Comparison of ENCODE assay signal across 8 cellular contexts in the genomic region with DNA sequence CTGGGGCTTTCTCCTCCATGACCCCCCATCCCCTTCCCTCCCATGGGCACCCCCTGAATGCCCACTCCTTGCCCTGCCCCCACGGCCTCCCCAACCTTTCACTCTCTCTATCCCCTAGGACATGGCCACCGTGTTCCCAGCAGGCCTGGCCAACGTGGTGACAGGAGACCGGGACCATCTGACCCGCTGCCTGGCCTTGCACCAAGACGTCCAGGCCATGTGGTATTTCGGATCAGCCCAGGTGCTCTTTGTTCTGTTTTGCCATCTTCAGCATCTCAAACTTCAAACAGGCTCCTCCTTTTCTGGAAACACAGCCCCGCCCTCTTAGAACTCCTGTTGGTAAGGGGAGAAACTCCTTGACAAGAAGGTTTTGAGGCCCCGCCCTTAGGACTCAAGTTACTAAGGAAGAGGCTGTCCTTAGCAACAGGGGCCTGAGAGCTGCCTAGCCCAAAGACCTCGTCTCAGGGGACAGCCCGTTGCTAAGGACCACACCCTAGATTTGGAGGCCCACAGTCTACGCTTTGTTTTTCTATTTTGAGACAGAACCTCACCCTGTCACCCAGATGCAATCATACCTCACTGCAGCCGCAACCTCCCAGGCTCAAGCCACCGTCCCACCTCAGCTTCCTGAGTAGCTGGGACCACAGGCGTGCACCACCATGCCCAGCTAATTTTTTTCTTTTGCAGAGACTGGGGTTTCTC. TPM values are rescaled to one million over a fixed set of nuclear protein-coding genes. Genes with fewer than 3 reads are reported as not detected.
DNase-seq lines count a peak whose midpoint lies in the region; ATAC-seq lines count a peak whose summit lies in the region.

No MANE protein-coding gene starts in this region.

- H3K4me3 ChIP-seq in naive thymus-derived CD4-positive, alpha-beta T cell (ENCODE audit: low read length), result peak overlapping the region; percentile 10

- CTCF ChIA-PET in naive thymus-derived CD4-positive, alpha-beta T cell (lab: Charles Lee), result interaction anchor here (0.5 to 5.9 kb wide), 9 partner anchors 10 to 137 kb away, joined by 3 to 83 read pairs (median 10); a partner anchor contains a TSS

- no peaks in the 10 kb centered on the region for H3K27me3 Mint-ChIP-seq in dendritic cell treated with granulocyte-macrophage colony-stimulating factor and Interleukin-4, amounts not matched to agents 40 ng/mL and 50 ng/mL, for 4 days
- no peaks in the 10 kb centered on the region for H3K27me3 Mint-ChIP-seq in naive thymus-derived CD4-positive, alpha-beta T cell

- no peaks in the 10 kb centered on the region for H3K9me3 ChIP-seq in naive thymus-derived CD4-positive, alpha-beta T cell (ENCODE audit: control insufficient read depth in 2 of 3, low read length in 3 of 3)

- ATAC-seq in GM19397 (IDR thresholded peaks at IDR 0.05; ENCODE audit: unreplicated experiment), result peak; percentile 57
- ATAC-seq in activated CD4-positive, CD25-positive, alpha-beta regulatory T cell treated with anti-CD3 and anti-CD28 coated beads, Interleukin-2, amount 50 U/mL, for 24 hours, result peak; percentile 69 to 77
- peak; percentile 87 for ATAC-seq in naive thymus-derived CD4-positive, alpha-beta T cell

- peaks cover 55 to 59% of the 10 kb centered on the region in 2 donors for H3K4me1 ChIP-seq in naive thymus-derived CD4-positive, alpha-beta T cell (ENCODE audit: control insufficient read depth in 2 of 2, insufficient read depth in 2 of 2, low read length in 2 of 2)

- peak overlapping the region; percentile 71 for H3K27ac Mint-ChIP-seq in dendritic cell treated with granulocyte-macrophage colony-stimulating factor and Interleukin-4, amounts not matched to agents 40 ng/mL and 50 ng/mL, for 4 days
- H3K27ac Mint-ChIP-seq in naive thymus-derived CD4-positive, alpha-beta T cell, result peak overlapping the region; percentile 94 to 100 (median 100)

- intact Hi-C loops in dendritic cell treated with granulocyte-macrophage colony-stimulating factor and Interleukin-4, amounts not matched to agents 40 ng/mL and 50 ng/mL, for 4 days (cut with micrococcal nuclease), result no loop called here
- intact Hi-C loops in naive thymus-derived CD4-positive, alpha-beta T cell (cut with micrococcal nuclease), result loop anchor here (1.0 to 2.0 kb wide), 4 partner anchors 16 to 242 kb away; a partner anchor contains a TSS

- POLR2A ChIA-PET in naive thymus-derived CD4-positive, alpha-beta T cell (lab: Charles Lee), result interaction anchor here (1.1 to 6.2 kb wide), 7 partner anchors 15 to 208 kb away, joined by 4 to 226 read pairs (median 6); a partner anchor contains a TSS

- no peaks in the 10 kb centered on the region for H3K27me3 ChIP-seq in naive thymus-derived CD4-positive, alpha-beta T cell (ENCODE audit: control insufficient read depth in 2 of 2, insufficient read depth in 2 of 2, low read length in 2 of 2)

- in situ Hi-C loops in KBM-7 (cut with MboI; ENCODE audit: low pct_unique_long_range_greater_than_20kb, low sequenced_read_pairs), result no loop called here

- H3K36me3 ChIP-seq in naive thymus-derived CD4-positive, alpha-beta T cell (ENCODE audit: control insufficient read depth in 2 of 3, insufficient read depth in 3 of 3, low read length in 3 of 3), result peaks cover 0 to 33% (median 3%) of the 10 kb centered on the region in 3 experiments

- H3K36me3 Mint-ChIP-seq in dendritic cell treated with granulocyte-macrophage colony-stimulating factor and Interleukin-4, amounts not matched to agents 40 ng/mL and 50 ng/mL, for 4 days (ENCODE audit: low read depth), result peaks cover 71% of the 10 kb centered on the region
- H3K36me3 Mint-ChIP-seq in naive thymus-derived CD4-positive, alpha-beta T cell, result peaks cover 0 to 7% (median 4%) of the 10 kb centered on the region in 5 donors

- peak overlapping the region; percentile 97 for H3K27ac ChIP-seq in naive thymus-derived CD4-positive, alpha-beta T cell (ENCODE audit: low read depth, low read length)

- DNase-seq in CD1c-positive myeloid dendritic cell (ENCODE audit: extremely low spot score) (peak; percentile 78), KBM-7 (peak; percentile 53), ureter (ENCODE audit: low spot score) (peak; percentile 83), foreskin melanocyte (no peak)
- DNase-seq in naive thymus-derived CD4-positive, alpha-beta T cell, result peak; percentile 59 to 98 (median 95)

- no peaks in the 10 kb centered on the region for H3K9me3 Mint-ChIP-seq in dendritic cell treated with granulocyte-macrophage colony-stimulating factor and Interleukin-4, amounts not matched to agents 40 ng/mL and 50 ng/mL, for 4 days
- H3K9me3 Mint-ChIP-seq in naive thymus-derived CD4-positive, alpha-beta T cell, result no peaks in the 10 kb centered on the region

- no peak overlapping the region for H3K4me3 Mint-ChIP-seq in dendritic cell treated with granulocyte-macrophage colony-stimulating factor and Interleukin-4, amounts not matched to agents 40 ng/mL and 50 ng/mL, for 4 days
- peak overlapping the region; percentile 73 to 91 (median 81) for H3K4me3 Mint-ChIP-seq in naive thymus-derived CD4-positive, alpha-beta T cell

- peaks cover 37% of the 10 kb centered on the region for H3K4me1 Mint-ChIP-seq in dendritic cell treated with granulocyte-macrophage colony-stimulating factor and Interleukin-4, amounts not matched to agents 40 ng/mL and 50 ng/mL, for 4 days (ENCODE audit: low read depth)
- H3K4me1 Mint-ChIP-seq in naive thymus-derived CD4-positive, alpha-beta T cell, result peaks cover 23 to 56% (median 40%) of the 10 kb centered on the region in 7 donors

RNA-seq across cellular contexts. Expression of a gene that starts 5.1 kb away (rescaled TPM):
- 100 to 1,000 TPM in 3 of 5 experiments, 10 to 100 TPM in 2; 90.6 to 401 (median 280) TPM for total RNA-seq in naive thymus-derived CD4-positive, alpha-beta T cell
- polyA plus RNA-seq in naive thymus-derived CD4-positive, alpha-beta T cell, result 100 to 1,000 TPM; 148 to 168 TPM
- total RNA-seq in ureter, result 12.7 TPM

RNA-seq across cellular contexts. Expression of a gene that starts 15.9 kb away (rescaled TPM):
- total RNA-seq in naive thymus-derived CD4-positive, alpha-beta T cell, result 10 to 100 TPM; 27.6 to 38.1 (median 33.3) TPM
- 10 to 100 TPM; 28.3 to 37.8 TPM for polyA plus RNA-seq in naive thymus-derived CD4-positive, alpha-beta T cell
- total RNA-seq in ureter, result 24.0 TPM

RNA-seq across cellular contexts. Expression of a gene that starts 17.3 kb away (rescaled TPM):
- total RNA-seq in naive thymus-derived CD4-positive, alpha-beta T cell, result 100 to 1,000 TPM; 136 to 183 (median 159) TPM
- 10 to 100 TPM; 62.7 to 91.8 TPM for polyA plus RNA-seq in naive thymus-derived CD4-positive, alpha-beta T cell
- 47.4 TPM for total RNA-seq in ureter

RNA-seq across cellular contexts. Expression of a gene that starts 18.5 kb away (rescaled TPM):
- total RNA-seq in naive thymus-derived CD4-positive, alpha-beta T cell, result 1,000 to 10,000 TPM; 2,467 to 6,044 (median 5,762) TPM
- 1,000 to 10,000 TPM; 3,356 to 4,438 TPM for polyA plus RNA-seq in naive thymus-derived CD4-positive, alpha-beta T cell
- total RNA-seq in ureter, result 3,508 TPM

RNA-seq across cellular contexts. Expression of a gene that starts 27.3 kb away (rescaled TPM):
- total RNA-seq in naive thymus-derived CD4-positive, alpha-beta T cell, result 1,000 to 10,000 TPM; 2,065 to 3,362 (median 2,972) TPM
- polyA plus RNA-seq in naive thymus-derived CD4-positive, alpha-beta T cell, result 1,000 to 10,000 TPM; 2,125 to 2,254 TPM
- 1,912 TPM for total RNA-seq in ureter
